ENCODE assay signal across 14 cellular contexts in the genomic region with DNA sequence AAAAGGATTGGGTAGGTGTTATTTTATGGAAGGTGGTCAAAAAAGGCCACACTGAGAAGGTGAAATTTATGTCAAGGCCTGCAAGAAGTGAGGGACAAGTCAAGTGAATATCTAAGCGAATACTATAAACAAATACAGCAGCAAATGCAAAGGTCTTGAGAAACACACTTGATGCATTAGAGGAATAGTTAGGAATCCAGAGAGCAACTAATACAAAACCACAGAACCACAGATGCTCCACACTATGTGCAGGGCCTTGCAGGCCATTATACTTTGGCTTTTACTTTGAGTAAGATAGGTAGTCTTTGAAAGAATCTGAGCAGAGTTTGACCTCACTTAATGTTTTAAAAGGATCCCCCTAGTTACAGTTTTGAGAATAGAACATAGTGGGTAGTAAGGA. TPM values are rescaled to one million over a fixed set of nuclear protein-coding genes. Genes with fewer than 3 reads are reported as not detected.
A peak's percentile ranks its signal among the peaks of the same experiment; 100 is the strongest.
DNase-seq lines count a peak whose midpoint lies in the region; ATAC-seq and TF ChIP-seq lines count a peak whose summit lies in the region.
"Had no signal": no experiment of that assay in that cellular context is flagged by ENCODE, and none has a peak within 500 bp of the region (broad histone marks: within the 10 kb centered on the region; RNA-seq: fewer than 3 reads in every experiment).

No MANE protein-coding gene starts in this region.

- ATAC-seq in CD4-positive, alpha-beta T cell (ENCODE audit: poor library complexity), result no peak
- ATAC-seq in natural killer cell, result no peak
- ATAC-seq: heart right ventricle, K562, left colon had no signal

- H3K4me2 ChIP-seq in GM23248 (ENCODE audit: unreplicated experiment) (peak overlapping the region; percentile 100), neural progenitor cell (no peak overlapping the region)

- no peak for DNase-seq in CD4-positive, alpha-beta T cell
- peak; percentile 48 for DNase-seq in GM23248
- DNase-seq in amniotic epithelial cell (ENCODE audit: low read depth), result peak; percentile 86
- DNase-seq in natural killer cell, result no peak
- no peak for DNase-seq in neural progenitor cell (ENCODE audit: low spot score)
- no peak for DNase-seq in DMS 273 treated with DMSO at 0.1 percent for 48 hours (lab: John Stamatoyannopoulos, UW)
- DNase-seq in SIG-M5 (lab: John Stamatoyannopoulos, UW), result no peak
- DNase-seq: heart right ventricle, left colon, NCI-H146, NCI-H526 treated with DMSO at 0.1 percent for 48 hours, small intestine had no signal

- no peak overlapping the region for H3K27ac ChIP-seq in CD4-positive, alpha-beta T cell (ENCODE audit: low read depth, low read length)
- H3K27ac ChIP-seq in GM23248 (peak overlapping the region; percentile 64), neural progenitor cell (no peak overlapping the region)
- H3K27ac ChIP-seq: RWPE1 had no signal

- 94 to 95% methylated on average over 1 of the region's 1 CpG for WGBS in GM23248 (ENCODE audit: low coverage in 1 of 2, low lambda C conversion rate in 2 of 2, missing lambda C conversion rate in 2 of 2), 2 experiments

- TF ChIP-seq CTCF in CD4-positive, alpha-beta T cell (IDR thresholded peaks at IDR 0.05), result no peak
- TF ChIP-seq CTCF in natural killer cell (IDR thresholded peaks at IDR 0.05), result no peak
- no peak for TF ChIP-seq CTCF in neural progenitor cell (IDR thresholded peaks at IDR 0.05)

- H3K4me1 ChIP-seq in GM23248 (ENCODE audit: insufficient read depth) (peaks cover 72% of the 10 kb centered on the region), neural progenitor cell (peaks cover 11% of the 10 kb centered on the region)

- H3K36me3 Mint-ChIP-seq in CD4-positive, alpha-beta T cell (ENCODE audit: low read depth), result peaks cover 97% of the 10 kb centered on the region
- H3K36me3 Mint-ChIP-seq in natural killer cell, result peaks cover 22% of the 10 kb centered on the region
- H3K36me3 Mint-ChIP-seq in neural progenitor cell, result peaks cover 10% of the 10 kb centered on the region

- H3K27me3 Mint-ChIP-seq in CD4-positive, alpha-beta T cell, result no peaks in the 10 kb centered on the region
- H3K27me3 Mint-ChIP-seq in natural killer cell (ENCODE audit: low read depth in 2 of 2), result no peaks in the 10 kb centered on the region
- no peaks in the 10 kb centered on the region for H3K27me3 Mint-ChIP-seq in neural progenitor cell (ENCODE audit: insufficient read depth, low read depth)

- H4K20me1 ChIP-seq in GM23248 (ENCODE audit: insufficient read depth) (0 out of 2 replicates have a peak, but pooled peaks cover 4% of the 10 kb centered on the region), neural progenitor cell (ENCODE audit: low read depth) (peaks cover 10% of the 10 kb centered on the region)

- intact Hi-C loops in CD4-positive, alpha-beta T cell (cut with DNase I, micrococcal nuclease), result loop anchor here in 1 of 2 experiments (10.0 kb wide), 1 partner anchor 1876 kb away; the partner anchor contains the start of gene OTULINL
- intact Hi-C loops in natural killer cell (cut with micrococcal nuclease), result no loop called here

- H3K9me3 Mint-ChIP-seq in CD4-positive, alpha-beta T cell, result no peaks in the 10 kb centered on the region
- H3K9me3 Mint-ChIP-seq in natural killer cell (no peaks in the 10 kb centered on the region), neural progenitor cell (no peaks in the 10 kb centered on the region)

- peaks cover 74% of the 10 kb centered on the region for H3F3A ChIP-seq in GM23248 (ENCODE audit: insufficient read depth)
- H3F3A ChIP-seq in neural progenitor cell (ENCODE audit: low read depth), result no peaks in the 10 kb centered on the region

- H3K4me3 Mint-ChIP-seq in CD4-positive, alpha-beta T cell, result peak overlapping the region; percentile 42
- peak overlapping the region; percentile 8 for H3K4me3 Mint-ChIP-seq in natural killer cell
- H3K4me3 Mint-ChIP-seq in neural progenitor cell, result no peak overlapping the region

- H3K9ac ChIP-seq in GM23248 (no peak overlapping the region), neural progenitor cell (no peak overlapping the region)

- in situ Hi-C loops in GM23248 (cut with MboI), result no loop called here

- H3K27me3 ChIP-seq in CD4-positive, alpha-beta T cell (ENCODE audit: control insufficient read depth, insufficient read depth, low read length), result no peaks in the 10 kb centered on the region
- H3K27me3 ChIP-seq in GM23248 (replicated peaks; ENCODE audit: insufficient read depth) (no peaks in the 10 kb centered on the region), neural progenitor cell (no peaks in the 10 kb centered on the region)
- H3K27me3 ChIP-seq: heart right ventricle had no signal

- no peaks in the 10 kb centered on the region for H3K9me2 ChIP-seq in GM23248 (ENCODE audit: insufficient read depth)

- peaks cover 48% of the 10 kb centered on the region for H3K36me3 ChIP-seq in GM23248 (ENCODE audit: low read depth)
- peaks cover 11% of the 10 kb centered on the region for H3K36me3 ChIP-seq in neural progenitor cell

- H3K9me3 ChIP-seq in CD4-positive, alpha-beta T cell (ENCODE audit: control insufficient read depth, low read length), result no peaks in the 10 kb centered on the region
- H3K9me3 ChIP-seq in GM23248 (ENCODE audit: low read depth), result no peaks in the 10 kb centered on the region
- no peaks in the 10 kb centered on the region for H3K9me3 ChIP-seq in neural progenitor cell (ENCODE audit: low read depth)
- H3K9me3 ChIP-seq: heart right ventricle had no signal

- H2AFZ ChIP-seq in GM23248 (no peak overlapping the region), neural progenitor cell (replicated peaks) (no peak overlapping the region)

- H3K4me1 Mint-ChIP-seq in CD4-positive, alpha-beta T cell (ENCODE audit: low read depth), result peaks cover 98% of the 10 kb centered on the region
- H3K4me1 Mint-ChIP-seq in natural killer cell (peaks cover 76 to 82% of the 10 kb centered on the region in 2 donors), neural progenitor cell (peaks cover 23% of the 10 kb centered on the region)

- H3K27ac Mint-ChIP-seq in CD4-positive, alpha-beta T cell, result peak overlapping the region; percentile 30
- H3K27ac Mint-ChIP-seq in natural killer cell (peak overlapping the region in 1 of 2 donors; percentile 53), neural progenitor cell (no peak overlapping the region)

- CTCF ChIA-PET in CD4-positive, alpha-beta T cell (lab: Charles Lee), result interaction anchor here (1.8 kb wide), 1 partner anchor 14 kb away, joined by 4 read pairs; no protein-coding TSS in a partner anchor

- POLR2A ChIA-PET in CD4-positive, alpha-beta T cell (lab: Charles Lee), result no interaction called here

- H3K79me2 ChIP-seq in GM23248 (ENCODE audit: insufficient read depth) (peaks cover 90% of the 10 kb centered on the region), neural progenitor cell (ENCODE audit: low read depth) (peaks cover 24% of the 10 kb centered on the region)

- peak overlapping the region; percentile 24 for H3K4me3 ChIP-seq in GM23248
- H3K4me3 ChIP-seq in neural progenitor cell, result no peak overlapping the region
- H3K4me3 ChIP-seq: heart right ventricle, K562 had no signal

RNA-seq across cellular contexts. Expression of gene ZNF622, which starts 4.6 kb away (rescaled TPM):
- total RNA-seq in CD4-positive, alpha-beta T cell, result 10 to 100 TPM; 52.5 to 54.1 TPM
- 50.7 and 58.1 TPM in 2 replicates for total RNA-seq in GM23248 (2014; rRNA removed; shearing (Covaris generic))
- polyA plus RNA-seq in GM23248 (2016; fragmentation: Nextera tagmentation; extraction: Ambion mirVana), result 52.1 and 54.6 TPM in 2 replicates
- total RNA-seq in natural killer cell (10 to 100 TPM; 36.3 to 45.9 (median 42.9) TPM), neural progenitor cell (ENCODE audit: low replicate concordance) (14.6 and 21.8 TPM in 2 replicates)

Comparison
In these comparisons a context has a peak if more than half of its experiments do, and no peak if none do; other contexts are left out.
1. DNase-seq: peak in GM23248 (single experiment) and amniotic epithelial cell (single experiment); none in CD4-positive, alpha-beta T cell (0 of 10), natural killer cell (single experiment), neural progenitor cell (single experiment), DMS 273 treated with DMSO at 0.1 percent for 48 hours (single experiment) and SIG-M5 (single experiment).